24 cellular contexts compared by ENCODE assay signal in the genomic region with DNA sequence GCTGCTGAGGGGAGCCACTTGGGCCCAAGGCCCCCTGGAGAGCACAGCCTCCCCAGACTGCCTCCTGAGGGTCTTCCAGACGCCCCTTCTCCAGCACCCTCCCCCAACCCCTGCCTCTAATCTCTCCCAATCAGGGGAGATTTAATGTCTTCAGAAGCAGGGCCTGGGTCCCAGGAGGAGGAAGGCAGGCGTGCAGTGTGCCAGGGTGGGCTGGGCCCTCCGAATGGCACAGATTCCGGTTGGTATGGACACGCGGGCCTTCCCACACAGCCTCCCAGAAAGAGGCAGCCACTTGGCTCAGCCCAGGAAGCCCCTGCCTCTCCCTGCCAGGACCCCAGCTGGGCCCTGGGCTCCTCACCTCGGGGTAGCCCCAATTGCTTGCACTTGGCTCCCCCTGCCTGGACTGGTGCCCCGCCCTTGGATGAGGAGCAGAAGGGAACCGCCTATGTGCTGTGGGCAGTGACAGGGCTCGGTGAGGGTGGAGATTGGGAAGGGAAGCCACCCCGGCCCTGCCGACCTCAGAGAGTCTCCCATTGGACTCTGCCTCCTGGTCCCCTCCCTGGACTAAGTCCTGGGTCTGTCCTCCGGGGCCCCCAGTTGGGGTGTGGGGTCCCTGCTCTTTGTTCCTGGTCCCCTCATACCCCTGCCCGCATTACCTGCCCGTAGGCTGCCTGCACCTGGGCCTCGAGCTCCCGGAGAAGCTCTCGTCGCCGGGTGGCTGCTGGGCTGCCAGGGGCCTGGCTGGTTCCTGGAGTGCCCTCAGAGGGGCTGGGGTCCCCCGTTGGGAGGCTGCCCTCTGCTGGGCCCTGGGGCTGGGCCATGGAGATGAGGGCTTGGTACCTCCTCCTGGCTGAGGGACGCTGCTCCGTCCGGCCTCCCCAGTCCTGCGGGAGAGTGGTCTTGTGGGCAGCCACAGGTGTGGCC. TPM values are rescaled to one million over a fixed set of nuclear protein-coding genes. Genes with fewer than 3 reads are reported as not detected.
"Had no signal": no experiment of that assay in that cellular context is flagged by ENCODE, and none has a peak within 500 bp of the region (broad histone marks: within the 10 kb centered on the region; RNA-seq: fewer than 3 reads in every experiment).

No MANE protein-coding gene starts in this region.

- H3K4me1 ChIP-seq: adrenal gland, gastrocnemius medialis, heart left ventricle, sigmoid colon, testis, upper lobe of left lung had no signal

- H3K36me3 ChIP-seq: adrenal gland, gastrocnemius medialis, heart left ventricle, sigmoid colon, upper lobe of left lung had no signal

- H3K27ac ChIP-seq: adrenal gland, gastrocnemius medialis, heart left ventricle, sigmoid colon, testis, upper lobe of left lung had no signal

- ATAC-seq: activated CD4-positive, CD25-positive, alpha-beta regulatory T cell treated with anti-CD3 and anti-CD28 coated beads, Interleukin-2, amount 50 U/mL, for 24 hours; activated T-cell treated with anti-CD3 and anti-CD28 coated beads, Interleukin-2, amount 50 U/mL, for 72 hours; gastrocnemius medialis; natural killer cell; stimulated activated memory B cell treated with anti-CD40 and anti-IgM and Interleukin-4, amounts not matched to agents 10 μg/mL and 1 μg/mL and 100 μg/mL, for 72 hours had no signal

- H3K4me3 ChIP-seq: adrenal gland, gastrocnemius medialis, heart left ventricle, sigmoid colon, testis, upper lobe of left lung had no signal

- DNase-seq: activated CD8-positive, alpha-beta memory T cell treated with anti-CD3 and anti-CD28 coated beads for 24 hours; activated CD8-positive, alpha-beta memory T cell treated with anti-CD3 and anti-CD28 coated beads, Interleukin-2, amount 50 U/mL, for 48 hours; activated effector memory CD4-positive, alpha-beta T cell treated with anti-CD3 and anti-CD28 coated beads, Interleukin-2, amount 50 U/mL, for 16 hours; activated naive CD4-positive, alpha-beta T cell treated with anti-CD3 and anti-CD28 coated beads, Interleukin-2, amount 50 U/mL, for 16 hours; activated T-cell treated with anti-CD3 and anti-CD28 coated beads, Interleukin-2, amount 50 U/mL, for 72 hours; cerebellar nuclear complex; effector CD4-positive, alpha-beta T cell; gastrocnemius medialis; heart left ventricle; kidney glomerular epithelial cell; mesendoderm; natural killer cell; sigmoid colon; stimulated activated CD4-positive, alpha-beta T cell treated with anti-CD3 and anti-CD28 coated beads, Interleukin-4, amount 100 ng/mL, for 4 hours; T1000; testis had no signal

- H3K9me3 ChIP-seq: adrenal gland, gastrocnemius medialis, heart left ventricle, sigmoid colon, testis, upper lobe of left lung had no signal

- H3K27me3 ChIP-seq: adrenal gland, heart left ventricle, sigmoid colon, testis, upper lobe of left lung had no signal

RNA-seq across cellular contexts. Expression of a gene that starts 0.6 kb away (rescaled TPM):
- total RNA-seq: activated T-cell treated with anti-CD3 and anti-CD28 coated beads, Interleukin-2, amount 50 U/mL, for 72 hours; adrenal gland; bronchial epithelial cell; gastrocnemius medialis; heart left ventricle; liver; natural killer cell; renal cortical epithelial cell; sigmoid colon; testis; upper lobe of left lung had no signal
- polyA plus RNA-seq: adrenal gland, esophagus, heart left ventricle, liver, sigmoid colon had no signal
